In genomic region chr6:169642455-169642854, GRCh38 we compare ENCODE assay signal across 25 cellular contexts.
"Had no signal": no experiment of that assay in that cellular context is flagged by ENCODE, and none has a peak within 500 bp of the region (broad histone marks: within the 10 kb centered on the region; RNA-seq: fewer than 3 reads in every experiment).

No MANE protein-coding gene starts in this region.

- H3K9me3 ChIP-seq: neutrophil, right lobe of liver, stomach, thyroid gland, upper lobe of left lung had no signal

- H2AFZ ChIP-seq: parathyroid adenoma had no signal

- H3K27me3 ChIP-seq: dorsolateral prefrontal cortex, neutrophil, right lobe of liver, stomach, thyroid gland, upper lobe of left lung had no signal

- DNase-seq: dorsolateral prefrontal cortex; effector CD4-positive, alpha-beta T cell; hypothalamus; immature natural killer cell; left ventricle myocardium superior; natural killer cell; right lobe of liver; small intestine; stimulated activated CD4-positive, alpha-beta T cell treated with anti-CD3 and anti-CD28 coated beads, Interleukin-12 subunit alpha, Interleukin-12 subunit beta, amount 100 ng/mL, for 4 hours; stimulated activated CD4-positive, alpha-beta T cell treated with anti-CD3 and anti-CD28 coated beads, Interleukin-1b, Interleukin-23, amount 100 ng/mL, for 48 hours; stimulated activated CD4-positive, alpha-beta T cell treated with anti-CD3 and anti-CD28 coated beads, Interleukin-4, amount 100 ng/mL, for 1 hour; stimulated activated naive CD4-positive, alpha-beta T cell treated with Interleukin-2 at 50 U/mL for 16 hours; stomach; thyroid gland had no signal

- FAIRE-seq: colon, frontal cortex, keratinocyte, small intestine, urothelium cell line had no signal

- H3K4me3 Mint-ChIP-seq: immature natural killer cell; memory B cell; natural killer cell; stimulated activated effector memory CD8-positive, alpha-beta T cell treated with anti-CD3 and anti-CD28 coated beads, Interleukin-12 subunit alpha, Interleukin-12 subunit beta, amount 100 ng/mL, for 72 hours had no signal

- H3K9ac ChIP-seq: parathyroid adenoma had no signal

- H3K36me3 Mint-ChIP-seq: natural killer cell; stimulated activated effector memory CD8-positive, alpha-beta T cell treated with anti-CD3 and anti-CD28 coated beads, Interleukin-12 subunit alpha, Interleukin-12 subunit beta, amount 100 ng/mL, for 72 hours had no signal

- H3K4me3 ChIP-seq: dorsolateral prefrontal cortex, lung, right lobe of liver, stomach, thyroid gland, upper lobe of left lung had no signal

- H3K79me2 ChIP-seq: parathyroid adenoma had no signal

- H3K4me1 ChIP-seq: parathyroid adenoma, right lobe of liver, stomach, thyroid gland, upper lobe of left lung had no signal

- ATAC-seq: left ventricle myocardium superior; natural killer cell; stimulated activated effector memory CD8-positive, alpha-beta T cell treated with anti-CD3 and anti-CD28 coated beads, Interleukin-12 subunit alpha, Interleukin-12 subunit beta, amount 100 ng/mL, for 72 hours had no signal

- H3K4me1 Mint-ChIP-seq: immature natural killer cell; memory B cell; natural killer cell; stimulated activated effector memory CD8-positive, alpha-beta T cell treated with anti-CD3 and anti-CD28 coated beads, Interleukin-12 subunit alpha, Interleukin-12 subunit beta, amount 100 ng/mL, for 72 hours had no signal

- H3K27ac ChIP-seq: dorsolateral prefrontal cortex, neutrophil, parathyroid adenoma, right lobe of liver, stomach, thyroid gland, upper lobe of left lung had no signal

- H3K9me3 Mint-ChIP-seq: immature natural killer cell; memory B cell; natural killer cell; stimulated activated effector memory CD8-positive, alpha-beta T cell treated with anti-CD3 and anti-CD28 coated beads, Interleukin-12 subunit alpha, Interleukin-12 subunit beta, amount 100 ng/mL, for 72 hours had no signal

- H3K27me3 Mint-ChIP-seq: memory B cell, progenitor cell of endocrine pancreas had no signal

- H3K27ac Mint-ChIP-seq: immature natural killer cell; memory B cell; natural killer cell; progenitor cell of endocrine pancreas; stimulated activated effector memory CD8-positive, alpha-beta T cell treated with anti-CD3 and anti-CD28 coated beads, Interleukin-12 subunit alpha, Interleukin-12 subunit beta, amount 100 ng/mL, for 72 hours had no signal

- H3K36me3 ChIP-seq: neutrophil, right lobe of liver, thyroid gland had no signal
